Comparison of ENCODE assay signal across 1 cellular context in genomic region chr1:9909222-9910046, GRCh38.
TF ChIP-seq lines count a peak whose summit lies in the region.

No MANE protein-coding gene starts in this region.

TF ChIP-seq in A549, 52 proteins besides CTCF, POLR2A, EP300 and RAD21 (continued from another document):
- TF ChIP-seq, protein P1, sequence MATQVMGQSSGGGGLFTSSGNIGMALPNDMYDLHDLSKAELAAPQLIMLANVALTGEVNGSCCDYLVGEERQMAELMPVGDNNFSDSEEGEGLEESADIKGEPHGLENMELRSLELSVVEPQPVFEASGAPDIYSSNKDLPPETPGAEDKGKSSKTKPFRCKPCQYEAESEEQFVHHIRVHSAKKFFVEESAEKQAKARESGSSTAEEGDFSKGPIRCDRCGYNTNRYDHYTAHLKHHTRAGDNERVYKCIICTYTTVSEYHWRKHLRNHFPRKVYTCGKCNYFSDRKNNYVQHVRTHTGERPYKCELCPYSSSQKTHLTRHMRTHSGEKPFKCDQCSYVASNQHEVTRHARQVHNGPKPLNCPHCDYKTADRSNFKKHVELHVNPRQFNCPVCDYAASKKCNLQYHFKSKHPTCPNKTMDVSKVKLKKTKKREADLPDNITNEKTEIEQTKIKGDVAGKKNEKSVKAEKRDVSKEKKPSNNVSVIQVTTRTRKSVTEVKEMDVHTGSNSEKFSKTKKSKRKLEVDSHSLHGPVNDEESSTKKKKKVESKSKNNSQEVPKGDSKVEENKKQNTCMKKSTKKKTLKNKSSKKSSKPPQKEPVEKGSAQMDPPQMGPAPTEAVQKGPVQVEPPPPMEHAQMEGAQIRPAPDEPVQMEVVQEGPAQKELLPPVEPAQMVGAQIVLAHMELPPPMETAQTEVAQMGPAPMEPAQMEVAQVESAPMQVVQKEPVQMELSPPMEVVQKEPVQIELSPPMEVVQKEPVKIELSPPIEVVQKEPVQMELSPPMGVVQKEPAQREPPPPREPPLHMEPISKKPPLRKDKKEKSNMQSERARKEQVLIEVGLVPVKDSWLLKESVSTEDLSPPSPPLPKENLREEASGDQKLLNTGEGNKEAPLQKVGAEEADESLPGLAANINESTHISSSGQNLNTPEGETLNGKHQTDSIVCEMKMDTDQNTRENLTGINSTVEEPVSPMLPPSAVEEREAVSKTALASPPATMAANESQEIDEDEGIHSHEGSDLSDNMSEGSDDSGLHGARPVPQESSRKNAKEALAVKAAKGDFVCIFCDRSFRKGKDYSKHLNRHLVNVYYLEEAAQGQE (IDR thresholded peaks at IDR 0.05) = no peak
- TF ChIP-seq CEBPB (IDR thresholded peaks at IDR 0.05) (no peak), RARB (CRISPR knock-in tag; IDR thresholded peaks at IDR 0.05) (no peak)
